ENCODE assay signal across 7 cellular contexts in genomic region chr9:22037954-22038690, GRCh38. TPM values are rescaled to one million over a fixed set of nuclear protein-coding genes. Genes with fewer than 3 reads are reported as not detected.
DNase-seq lines count a peak whose midpoint lies in the region; ATAC-seq and TF ChIP-seq lines count a peak whose summit lies in the region.

No MANE protein-coding gene starts in this region.

- no peaks in the 10 kb centered on the region for H3K9me3 ChIP-seq in mammary epithelial cell (replicated peaks; ENCODE audit: insufficient read depth, low read length)

- BruUV-seq in mammary epithelial cell (replicated peaks; lab: Mats Ljungman, UMichigan), result no TSS peak

- 8% methylated on average over 2 of the region's 2 CpGs for WGBS in mammary epithelial cell (ENCODE audit: low coverage, missing lambda C conversion rate)

- no peak overlapping the region for H3K9ac ChIP-seq in mammary epithelial cell (ENCODE audit: insufficient read depth, low read length)

- dilution Hi-C loops in mammary epithelial cell (cut with HindIII; ENCODE audit: low sequenced_read_pairs), result loop anchor here (5.0 to 25.0 kb wide), 4 partner anchors 61 to 226 kb away; no protein-coding TSS in a partner anchor

- CTCF ChIA-PET in mammary epithelial cell (lab: Charles Lee; ENCODE audit: low non-redundant PET), result no interaction called here
- CTCF ChIA-PET in activated CD4-positive, alpha-beta T cell treated with anti-CD3 and anti-CD28 coated beads, Interleukin-2, amount 10 ng/mL, durations not matched to agents 7 days and 5 days (lab: Charles Lee), result interaction anchor here (0.6 to 2.3 kb wide), 8 partner anchors 12 to 229 kb away, joined by 3 to 11 read pairs (median 3); partner anchors contain the start of gene CDKN2B

- H3K36me3 Mint-ChIP-seq in activated CD4-positive, alpha-beta T cell treated with anti-CD3 and anti-CD28 coated beads, Interleukin-2, amount 10 ng/mL, durations not matched to agents 7 days and 5 days (ENCODE audit: low read depth), result no peaks in the 10 kb centered on the region

- H3K9me3 Mint-ChIP-seq in activated CD4-positive, alpha-beta T cell treated with anti-CD3 and anti-CD28 coated beads, Interleukin-2, amount 10 ng/mL, durations not matched to agents 7 days and 5 days, result no peaks in the 10 kb centered on the region

- no peaks in the 10 kb centered on the region for H3K36me3 ChIP-seq in mammary epithelial cell (ENCODE audit: insufficient read depth, low read length)

- H3K4me1 ChIP-seq in mammary epithelial cell (ENCODE audit: insufficient read depth, low read length), result peaks cover 75% of the 10 kb centered on the region

- H3K27me3 ChIP-seq in mammary epithelial cell (ENCODE audit: insufficient read depth, low read length), result no peaks in the 10 kb centered on the region

- peak; percentile 27; the same call in 1 of the 2 replicates for TF ChIP-seq CTCF in GM12874 (IDR thresholded peaks at IDR 0.05; ENCODE audit: insufficient read depth, low read depth, low read length)
- peak; percentile 44 for TF ChIP-seq CTCF in LNCaP clone FGC (IDR thresholded peaks at IDR 0.05; ENCODE audit: control insufficient read depth, extremely low read depth, insufficient read depth)
- peak; percentile 42 to 62 for TF ChIP-seq CTCF in mammary epithelial cell (conservative IDR thresholded peaks at IDR 0.05 in 1 of 2, IDR thresholded peaks at IDR 0.05 in 1 of 2; ENCODE audit: extremely low read depth in 1 of 2, insufficient read depth in 1 of 2, low read depth in 1 of 2, low read length in 2 of 2)

- no peak overlapping the region for H3K27ac Mint-ChIP-seq in activated CD4-positive, alpha-beta T cell treated with anti-CD3 and anti-CD28 coated beads, Interleukin-2, amount 10 ng/mL, durations not matched to agents 7 days and 5 days

- no peak overlapping the region for H2AFZ ChIP-seq in mammary epithelial cell (ENCODE audit: low read depth, low read length)

- no peak for ATAC-seq in HG02938 (IDR thresholded peaks at IDR 0.05; ENCODE audit: unreplicated experiment)

- POLR2A ChIA-PET in activated CD4-positive, alpha-beta T cell treated with anti-CD3 and anti-CD28 coated beads, Interleukin-2, amount 10 ng/mL, durations not matched to agents 7 days and 5 days (lab: Charles Lee), result no interaction called here

- H3K4me3 Mint-ChIP-seq in activated CD4-positive, alpha-beta T cell treated with anti-CD3 and anti-CD28 coated beads, Interleukin-2, amount 10 ng/mL, durations not matched to agents 7 days and 5 days, result no peak overlapping the region

- peak overlapping the region; percentile 80 for H3K4me2 ChIP-seq in mammary epithelial cell (ENCODE audit: insufficient read depth, low read depth, low read length)

- peak overlapping the region; percentile 91 for H3K27ac ChIP-seq in mammary epithelial cell (ENCODE audit: insufficient read depth, low read depth, low read length)

- H3K27me3 Mint-ChIP-seq in activated CD4-positive, alpha-beta T cell treated with anti-CD3 and anti-CD28 coated beads, Interleukin-2, amount 10 ng/mL, durations not matched to agents 7 days and 5 days, result peaks cover 34% of the 10 kb centered on the region

- H4K20me1 ChIP-seq in mammary epithelial cell (ENCODE audit: insufficient read depth, low read length), result no peaks in the 10 kb centered on the region

- DNase-seq in LNCaP clone FGC (ENCODE audit: low read depth) (no peak), mammary epithelial cell (peak; percentile 57), myocyte (ENCODE audit: low read depth) (peak; percentile 54)
- no peak for DNase-seq in activated naive CD4-positive, alpha-beta T cell (lab: John Stamatoyannopoulos, UW)
- no peak for DNase-seq in activated CD4-positive, alpha-beta T cell treated with anti-CD3 and anti-CD28 coated beads, Interleukin-2, amount 10 ng/mL, durations not matched to agents 7 days and 5 days

- intact Hi-C loops in mammary epithelial cell (cut with micrococcal nuclease), result loop anchor here (1.0 to 2.0 kb wide), 4 partner anchors 29 to 225 kb away; partner anchors contain the start of gene CDKN2B

- peaks cover 33% of the 10 kb centered on the region for H3K4me1 Mint-ChIP-seq in activated CD4-positive, alpha-beta T cell treated with anti-CD3 and anti-CD28 coated beads, Interleukin-2, amount 10 ng/mL, durations not matched to agents 7 days and 5 days

- H3K4me3 ChIP-seq in LNCaP clone FGC (ENCODE audit: low read depth, low read length) (no peak overlapping the region), mammary epithelial cell (replicated peaks in 1 of 3; ENCODE audit: insufficient read depth in 1 of 3, low read depth in 2 of 3, low read length in 3 of 3) (no peak overlapping the region)

- in situ Hi-C loops in mammary epithelial cell (cut with MboI; ENCODE audit: low sequenced_read_pairs in 2 of 2), result loop anchor here in 1 of 2 donors (10.0 kb wide), 1 partner anchor 207 kb away; no protein-coding TSS in a partner anchor

- H3K79me2 ChIP-seq in mammary epithelial cell (ENCODE audit: insufficient read depth, low read length), result no peaks in the 10 kb centered on the region

RNA-seq across cellular contexts. Expression of gene CDKN2B, which starts 29.0 kb away (rescaled TPM):
- total RNA-seq in mammary epithelial cell (10 to 100 TPM; 27.6 to 50.0 TPM), myocyte (75.8 and 81.1 TPM in 2 replicates)
- polyA plus RNA-seq in mammary epithelial cell, result 23.5 TPM
- polyA minus RNA-seq in mammary epithelial cell, result 14.1 TPM
- polyA plus RNA-seq in myocyte (2012), result 170 TPM
- total RNA-seq in activated CD4-positive, alpha-beta T cell treated with anti-CD3 and anti-CD28 coated beads, Interleukin-2, amount 10 ng/mL, durations not matched to agents 7 days and 5 days, result under 1 TPM; 0.65 to 0.87 TPM

RNA-seq across cellular contexts. Expression of gene CDKN2B-AS1, which starts 43.5 kb away (rescaled TPM):
- total RNA-seq in mammary epithelial cell (1 to 10 TPM; 1.8 to 2.3 TPM), myocyte (2.3 and 2.7 TPM in 2 replicates)
- polyA plus RNA-seq in mammary epithelial cell, result 0.75 TPM
- polyA minus RNA-seq in mammary epithelial cell, result 13.6 TPM
- 2.0 TPM for polyA plus RNA-seq in myocyte (2012)
- total RNA-seq in activated CD4-positive, alpha-beta T cell treated with anti-CD3 and anti-CD28 coated beads, Interleukin-2, amount 10 ng/mL, durations not matched to agents 7 days and 5 days, result 1 to 10 TPM; 4.4 to 5.6 TPM

RNA-seq across cellular contexts. Expression of gene CDKN2A, which starts 43.9 kb away (rescaled TPM):
- 10 to 100 TPM; 26.5 to 34.1 TPM for total RNA-seq in mammary epithelial cell
- 50.7 TPM for polyA plus RNA-seq in mammary epithelial cell
- 2.9 TPM for polyA minus RNA-seq in mammary epithelial cell
- total RNA-seq in myocyte, result 169 and 177 TPM in 2 replicates
- polyA plus RNA-seq in myocyte (2012), result 270 TPM
- total RNA-seq in activated CD4-positive, alpha-beta T cell treated with anti-CD3 and anti-CD28 coated beads, Interleukin-2, amount 10 ng/mL, durations not matched to agents 7 days and 5 days, result 10 to 100 TPM; 15.9 to 16.6 TPM

Comparison
In these comparisons a context has a peak if more than half of its experiments do, and no peak if none do; other contexts are left out.
1. DNase-seq: peak in mammary epithelial cell (single experiment) and myocyte (single experiment); none in LNCaP clone FGC (single experiment), activated naive CD4-positive, alpha-beta T cell (0 of 4) and activated CD4-positive, alpha-beta T cell treated with anti-CD3 and anti-CD28 coated beads, Interleukin-2, amount 10 ng/mL, durations not matched to agents 7 days and 5 days (single experiment).
2. RNA of gene CDKN2B, which starts 29.0 kb away (total RNA-seq): 75.8 to 81.1 TPM in myocyte and 27.6 to 50.0 TPM in mammary epithelial cell; 0.65 to 0.87 TPM in activated CD4-positive, alpha-beta T cell treated with anti-CD3 and anti-CD28 coated beads, Interleukin-2, amount 10 ng/mL, durations not matched to agents 7 days and 5 days; every median in the first group is over 10 times any median in the second.
3. Peak in every context shown above with its lines, with median percentiles within 50 percentile points of each other: CTCF ChIP-seq.